Comparison of ENCODE assay signal across 1 cellular context in genomic region chr6:158706369-158706982, GRCh38.
TF ChIP-seq lines count a peak whose summit lies in the region.

No MANE protein-coding gene starts in this region.

TF ChIP-seq in SK-N-SH, 30 proteins besides CTCF, POLR2A, EP300 and RAD21:
- TF ChIP-seq YY1 (IDR thresholded peaks at IDR 0.05; ENCODE audit: low read depth) (no peak), SMC3 (IDR thresholded peaks at IDR 0.05; ENCODE audit: low read depth, low read length) (peak; percentile 26; the same call in 1 of the 2 replicates), EZH2phosphoT487 (IDR thresholded peaks at IDR 0.05; ENCODE audit: borderline replicate concordance, low read depth) (no peak)
- TF ChIP-seq, protein P1, sequence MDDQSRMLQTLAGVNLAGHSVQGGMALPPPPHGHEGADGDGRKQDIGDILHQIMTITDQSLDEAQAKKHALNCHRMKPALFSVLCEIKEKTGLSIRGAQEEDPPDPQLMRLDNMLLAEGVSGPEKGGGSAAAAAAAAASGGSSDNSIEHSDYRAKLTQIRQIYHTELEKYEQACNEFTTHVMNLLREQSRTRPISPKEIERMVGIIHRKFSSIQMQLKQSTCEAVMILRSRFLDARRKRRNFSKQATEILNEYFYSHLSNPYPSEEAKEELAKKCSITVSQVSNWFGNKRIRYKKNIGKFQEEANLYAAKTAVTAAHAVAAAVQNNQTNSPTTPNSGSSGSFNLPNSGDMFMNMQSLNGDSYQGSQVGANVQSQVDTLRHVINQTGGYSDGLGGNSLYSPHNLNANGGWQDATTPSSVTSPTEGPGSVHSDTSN (IDR thresholded peaks at IDR 0.05) = no peak
